Comparison of ENCODE assay signal across 27 cellular contexts in genomic region chr19:6333439-6333838, GRCh38. TPM values are rescaled to one million over a fixed set of nuclear protein-coding genes. Genes with fewer than 3 reads are reported as not detected.
"Had no signal": no experiment of that assay in that cellular context is flagged by ENCODE, and none has a peak within 500 bp of the region (broad histone marks: within the 10 kb centered on the region; RNA-seq: fewer than 3 reads in every experiment).

Gene ACER1 (minus strand): TSS chr19:6333612. CDS start chr19:6333551, 61 bp downstream.

- H3K4me3 ChIP-seq: body of pancreas, esophagus muscularis mucosa, hepatocyte, left ventricle myocardium inferior, ovary, tibial artery had no signal

- H3K4me1 ChIP-seq: body of pancreas, esophagus muscularis mucosa, left ventricle myocardium inferior, tibial artery had no signal

- H3K4me2 ChIP-seq: hepatocyte had no signal

- H2AFZ ChIP-seq: hepatocyte had no signal

- H3K27ac Mint-ChIP-seq: activated CD8-positive, alpha-beta T cell treated with anti-CD3 and anti-CD28 coated beads, Interleukin-2, amount 10 ng/mL, durations not matched to agents 7 days and 5 days; activated T-helper 1 cell treated with anti-CD3 and anti-CD28 coated beads, Interleukin-12 subunit alpha, Interleukin-12 subunit beta, Interleukin-2, Interleukin-4 antibody, amounts not matched to agents 30 ng/mL and 10 ng/mL and 1 ng/mL, durations not matched to agents 14 hours and 24 hours and 36 hours; immature natural killer cell; natural killer cell; stimulated activated naive CD8-positive, alpha-beta T cell treated with anti-CD3 and anti-CD28 coated beads, Interleukin-15, Interleukin-2, amounts not matched to agents 100 ng/mL and 50 ng/mL, for 24 hours had no signal

- H3K9me3 ChIP-seq: body of pancreas, esophagus muscularis mucosa, left ventricle myocardium inferior, neutrophil, ovary, tibial artery had no signal

- H3K4me1 Mint-ChIP-seq: immature natural killer cell, natural killer cell had no signal

- H3K9me3 Mint-ChIP-seq: activated T-helper 1 cell treated with anti-CD3 and anti-CD28 coated beads, Interleukin-12 subunit alpha, Interleukin-12 subunit beta, Interleukin-2, Interleukin-4 antibody, amounts not matched to agents 30 ng/mL and 10 ng/mL and 1 ng/mL, durations not matched to agents 14 hours and 24 hours and 36 hours; immature natural killer cell; natural killer cell; stimulated activated naive CD8-positive, alpha-beta T cell treated with anti-CD3 and anti-CD28 coated beads, Interleukin-15, Interleukin-2, amounts not matched to agents 100 ng/mL and 50 ng/mL, for 24 hours had no signal

- H3K36me3 ChIP-seq: esophagus muscularis mucosa, left ventricle myocardium inferior, neutrophil, ovary, tibial artery had no signal

- ATAC-seq: activated CD8-positive, alpha-beta T cell treated with anti-CD3 and anti-CD28 coated beads, Interleukin-2, amount 10 ng/mL, durations not matched to agents 7 days and 5 days; body of pancreas; natural killer cell; right cardiac atrium had no signal

- H3K4me3 Mint-ChIP-seq: activated CD8-positive, alpha-beta T cell treated with anti-CD3 and anti-CD28 coated beads, Interleukin-2, amount 10 ng/mL, durations not matched to agents 7 days and 5 days; activated T-helper 1 cell treated with anti-CD3 and anti-CD28 coated beads, Interleukin-12 subunit alpha, Interleukin-12 subunit beta, Interleukin-2, Interleukin-4 antibody, amounts not matched to agents 30 ng/mL and 10 ng/mL and 1 ng/mL, durations not matched to agents 14 hours and 24 hours and 36 hours; immature natural killer cell; natural killer cell; stimulated activated naive CD8-positive, alpha-beta T cell treated with anti-CD3 and anti-CD28 coated beads, Interleukin-15, Interleukin-2, amounts not matched to agents 100 ng/mL and 50 ng/mL, for 24 hours had no signal

- H3K27ac ChIP-seq: body of pancreas, esophagus muscularis mucosa, hepatocyte, left ventricle myocardium inferior, neutrophil, ovary, tibial artery had no signal

- DNase-seq: activated CD4-positive, alpha-beta T cell treated with anti-CD3 and anti-CD28 coated beads for 1 hour; activated CD4-positive, alpha-beta T cell treated with anti-CD3 and anti-CD28 coated beads, Interleukin-2, amount 50 U/mL, for 1 hour; activated CD8-positive, alpha-beta T cell treated with anti-CD3 and anti-CD28 coated beads, Interleukin-2, amount 10 ng/mL, durations not matched to agents 7 days and 5 days; activated gamma-delta T cell; activated naive CD4-positive, alpha-beta T cell treated with anti-CD3 and anti-CD28 coated beads, Interleukin-2, amount 50 U/mL, for 16 hours; anterior cingulate cortex; body of pancreas; dermis blood vessel endothelial cell; effector CD8-positive, alpha-beta T cell; glutamatergic neuron; immature natural killer cell; left ventricle myocardium inferior; midbrain; natural killer cell; ovary; right cardiac atrium; stimulated activated CD4-positive, alpha-beta T cell treated with anti-CD3 and anti-CD28 coated beads, Interleukin-4, amount 100 ng/mL, for 24 hours; substantia nigra; tibial artery had no signal

- H3K36me3 Mint-ChIP-seq: immature natural killer cell, natural killer cell had no signal

- H3K27me3 Mint-ChIP-seq: stimulated activated naive CD8-positive, alpha-beta T cell treated with anti-CD3 and anti-CD28 coated beads, Interleukin-15, Interleukin-2, amounts not matched to agents 100 ng/mL and 50 ng/mL, for 24 hours had no signal

- H3K27me3 ChIP-seq: body of pancreas, hepatocyte, neutrophil, ovary had no signal

RNA-seq across cellular contexts. Expression of gene ACER1, which starts in this region (rescaled TPM):
- total RNA-seq: activated T-helper 1 cell treated with anti-CD3 and anti-CD28 coated beads, Interleukin-12 subunit alpha, Interleukin-12 subunit beta, Interleukin-2, Interleukin-4 antibody, amounts not matched to agents 30 ng/mL and 10 ng/mL and 1 ng/mL, durations not matched to agents 14 hours and 24 hours and 36 hours; body of pancreas; cardiac septum; dermis blood vessel endothelial cell; esophagus muscularis mucosa; frontal cortex; hepatocyte; left ventricle myocardium inferior; pulmonary artery endothelial cell; right cardiac atrium had no signal
- polyA plus RNA-seq: hepatocyte, right cardiac atrium had no signal
